In genomic region chr11:107851704-107852315, GRCh38 we compare ENCODE assay signal across 17 cellular contexts. TPM values are rescaled to one million over a fixed set of nuclear protein-coding genes. Genes with fewer than 3 reads are reported as not detected.
DNase-seq lines count a peak whose midpoint lies in the region; TF ChIP-seq lines count a peak whose summit lies in the region.
"Had no signal": no experiment of that assay in that cellular context is flagged by ENCODE, and none has a peak within 500 bp of the region (broad histone marks: within the 10 kb centered on the region; RNA-seq: fewer than 3 reads in every experiment).

No MANE protein-coding gene starts in this region.

- H3K4me1 ChIP-seq in mammary epithelial cell (ENCODE audit: insufficient read depth, low read length) (no peaks in the 10 kb centered on the region), colonic mucosa (no peaks in the 10 kb centered on the region), mucosa of rectum (ENCODE audit: control insufficient read depth in 2 of 2, insufficient read depth in 2 of 2, low read length in 2 of 2) (peaks cover 3 to 8% of the 10 kb centered on the region in 2 donors)

- H3K36me3 ChIP-seq in mammary epithelial cell (ENCODE audit: insufficient read depth, low read length), result peaks cover 3% of the 10 kb centered on the region
- no peaks in the 10 kb centered on the region for H3K36me3 ChIP-seq in colonic mucosa
- H3K36me3 ChIP-seq in mucosa of rectum (ENCODE audit: control insufficient read depth in 2 of 2, insufficient read depth in 2 of 2, low read length in 2 of 2), result peaks cover 0 to 2% of the 10 kb centered on the region in 2 donors

- peak overlapping the region; percentile 81 for H3K27ac Mint-ChIP-seq in MCF 10A (ENCODE audit: low read depth, unreplicated experiment)
- H3K27ac Mint-ChIP-seq in HFFc6, result no peak overlapping the region

- peaks cover 89% of the 10 kb centered on the region for H3K79me2 ChIP-seq in mammary epithelial cell (ENCODE audit: insufficient read depth, low read length)

- H3K9ac ChIP-seq in mammary epithelial cell (ENCODE audit: insufficient read depth, low read length) (no peak overlapping the region), colonic mucosa (ENCODE audit: low read depth in 2 of 2, low read length in 2 of 2) (peak overlapping the region in 1 of 2 donors; percentile 26), mucosa of rectum (ENCODE audit: low read depth in 1 of 2, low read length in 2 of 2) (no peak overlapping the region)

- H3K27ac ChIP-seq in mammary epithelial cell (ENCODE audit: insufficient read depth, low read depth, low read length), result no peak overlapping the region
- H3K27ac ChIP-seq in colonic mucosa, result peak overlapping the region; percentile 63
- H3K27ac ChIP-seq in mucosa of rectum (ENCODE audit: low read depth in 2 of 2, low read length in 2 of 2), result peak overlapping the region; percentile 58 to 72

- H3K4me3 ChIP-seq in mammary epithelial cell (replicated peaks in 1 of 3; ENCODE audit: insufficient read depth in 1 of 3, low read depth in 2 of 3, low read length in 3 of 3) (no peak overlapping the region), colonic mucosa (no peak overlapping the region), mucosa of rectum (ENCODE audit: low read length in 2 of 2) (no peak overlapping the region)

- in situ Hi-C loops in mammary epithelial cell (cut with MboI; ENCODE audit: low sequenced_read_pairs in 2 of 2), result no loop called here

- H3K36me3 Mint-ChIP-seq in MCF 10A (ENCODE audit: insufficient read depth, unreplicated experiment) (peaks cover 13% of the 10 kb centered on the region), HFFc6 (ENCODE audit: low read depth) (no peaks in the 10 kb centered on the region)

- H3K9me3 Mint-ChIP-seq in MCF 10A (ENCODE audit: unreplicated experiment) (no peaks in the 10 kb centered on the region), HFFc6 (no peaks in the 10 kb centered on the region)

- no peak overlapping the region for H2AFZ ChIP-seq in mammary epithelial cell (ENCODE audit: low read depth, low read length)

- TF ChIP-seq CTCF in MCF 10A (IDR thresholded peaks at IDR 0.05; ENCODE audit: unreplicated experiment), result no peak
- no peak for TF ChIP-seq CTCF in mammary epithelial cell (conservative IDR thresholded peaks at IDR 0.05 in 1 of 2, IDR thresholded peaks at IDR 0.05 in 1 of 2; ENCODE audit: extremely low read depth in 1 of 2, insufficient read depth in 1 of 2, low read depth in 1 of 2, low read length in 2 of 2)
- TF ChIP-seq CTCF in colonic mucosa (IDR thresholded peaks at IDR 0.05), result no peak
- TF ChIP-seq CTCF in HFFc6 (IDR thresholded peaks at IDR 0.05), result no peak

- CTCF ChIA-PET in MCF 10A (lab: Yijun Ruan, JAX) (interaction anchor here (0.7 to 0.8 kb wide), 2 partner anchors 38 to 52 kb away, joined by 3 read pairs; no protein-coding TSS in a partner anchor), mammary epithelial cell (lab: Charles Lee; ENCODE audit: low non-redundant PET) (no interaction called here)

- no peaks in the 10 kb centered on the region for H4K20me1 ChIP-seq in mammary epithelial cell (ENCODE audit: insufficient read depth, low read length)

- H3K4me2 ChIP-seq in mammary epithelial cell (ENCODE audit: insufficient read depth, low read depth, low read length), result no peak overlapping the region

- no peaks in the 10 kb centered on the region for H3K27me3 Mint-ChIP-seq in MCF 10A (ENCODE audit: insufficient read depth, unreplicated experiment)
- no peaks in the 10 kb centered on the region; the same call in 1 of the 2 replicates for H3K27me3 Mint-ChIP-seq in HFFc6 (ENCODE audit: insufficient read depth)

- H3K27me3 ChIP-seq in mammary epithelial cell (ENCODE audit: insufficient read depth, low read length) (no peaks in the 10 kb centered on the region), colonic mucosa (no peaks in the 10 kb centered on the region), mucosa of rectum (ENCODE audit: control insufficient read depth in 2 of 2, insufficient read depth in 2 of 2, low read length in 2 of 2) (no peaks in the 10 kb centered on the region)

- WGBS in mammary epithelial cell (ENCODE audit: low coverage, missing lambda C conversion rate), result 97% methylated on average over 4 of the region's 4 CpGs

- BruUV-seq in MCF 10A (replicated peaks; lab: Mats Ljungman, UMichigan), result no TSS peak
- BruUV-seq in mammary epithelial cell (replicated peaks; lab: Mats Ljungman, UMichigan), result no TSS peak

- no peak for DNase-seq in MCF 10A (ENCODE audit: unreplicated experiment)
- no peak for DNase-seq in mammary epithelial cell
- peak; percentile 64 for DNase-seq in colonic mucosa
- DNase-seq in Kasumi-1 (lab: John Stamatoyannopoulos, UW), result no peak
- no peak for DNase-seq in HFFc6
- no peak for DNase-seq in NCI-H128 (lab: John Stamatoyannopoulos, UW; ENCODE audit: unreplicated experiment)
- DNase-seq: Calu3, DMS79 treated with DMSO at 0.1 percent for 48 hours, Karpas-422, MV-4-11, NCI-H1105, NCI-H2029 treated with DMSO at 0.1 percent for 48 hours, NCI-H2171, NCI-H226, NCI-H510A, NCI-H69 had no signal

- no peaks in the 10 kb centered on the region for H3K9me3 ChIP-seq in mammary epithelial cell (replicated peaks; ENCODE audit: insufficient read depth, low read length)
- no peaks in the 10 kb centered on the region for H3K9me3 ChIP-seq in colonic mucosa
- no peaks in the 10 kb centered on the region for H3K9me3 ChIP-seq in mucosa of rectum (ENCODE audit: control insufficient read depth in 2 of 2, low read length in 2 of 2)

- H3K4me3 Mint-ChIP-seq in MCF 10A (ENCODE audit: unreplicated experiment), result no peak overlapping the region
- H3K4me3 Mint-ChIP-seq in HFFc6, result no peak overlapping the region

- H3K4me1 Mint-ChIP-seq in MCF 10A (ENCODE audit: insufficient read depth, unreplicated experiment) (peaks cover 48% of the 10 kb centered on the region), HFFc6 (ENCODE audit: low read depth) (peaks cover 3% of the 10 kb centered on the region)

- intact Hi-C loops in MCF 10A (cut with micrococcal nuclease), result no loop called here
- intact Hi-C loops in mammary epithelial cell (cut with micrococcal nuclease), result no loop called here
- intact Hi-C loops in colonic mucosa (cut with DNase I), result loop anchor here (10.0 kb wide), 1 partner anchor 47 kb away; no protein-coding TSS in a partner anchor

- dilution Hi-C loops in mammary epithelial cell (cut with HindIII; ENCODE audit: low sequenced_read_pairs), result no loop called here

- POLR2A ChIA-PET in MCF 10A (lab: Yijun Ruan, JAX), result interaction anchor here (8.3 kb wide), 1 partner anchor 10 kb away, joined by 95 read pairs; no protein-coding TSS in a partner anchor

RNA-seq across cellular contexts. Expression of gene SLC35F2, which starts 6.8 kb away (rescaled TPM):
- total RNA-seq in MCF 10A (2022), result 40.3 and 62.4 TPM in 2 replicates
- 10 to 100 TPM; 23.5 to 35.3 TPM for total RNA-seq in mammary epithelial cell
- 30.8 TPM for polyA plus RNA-seq in mammary epithelial cell
- 67.2 TPM for polyA minus RNA-seq in mammary epithelial cell
- total RNA-seq in colonic mucosa, result 10 to 100 TPM; 26.3 to 31.9 TPM
- 1 to 10 TPM; 7.0 to 9.7 (median 7.7) TPM for total RNA-seq in HFFc6 (2021; fragmentation: NEBNext Ultra II Directional; extraction: Animal tissue kit (Norgen Biotek cat#: 25700))
